In genomic region chr4:90419124-90419711, GRCh38 we compare ENCODE assay signal across 8 cellular contexts.
DNase-seq lines count a peak whose midpoint lies in the region; ATAC-seq and TF ChIP-seq lines count a peak whose summit lies in the region.

No MANE protein-coding gene starts in this region.

- H3K9me3 ChIP-seq in PC-3 (ENCODE audit: low read length) = no peaks in the 10 kb centered on the region
- H3K9me3 ChIP-seq in fibroblast of lung (ENCODE audit: control insufficient read depth, insufficient read depth, low read depth, low read length) = no peaks in the 10 kb centered on the region

- intact Hi-C loops in PC-3 (cut with micrococcal nuclease) = loop anchor here (1.0 to 10.0 kb wide), 9 partner anchors 62 to 1878 kb away; no protein-coding TSS in a partner anchor

- no peaks in the 10 kb centered on the region for H3K36me3 ChIP-seq in PC-3 (ENCODE audit: low read depth, low read length)
- H3K36me3 ChIP-seq in fibroblast of lung (ENCODE audit: control insufficient read depth, insufficient read depth, low read length) = no peaks in the 10 kb centered on the region

- no peaks in the 10 kb centered on the region; the same call in 1 of the 2 replicates for H3K4me1 ChIP-seq in PC-3 (ENCODE audit: insufficient read depth, low read length)
- H3K4me1 ChIP-seq in fibroblast of lung (ENCODE audit: control insufficient read depth, extremely low read depth, insufficient read depth, low read length) = no peaks in the 10 kb centered on the region

- no peaks in the 10 kb centered on the region for H3K9me2 ChIP-seq in PC-3 (replicated peaks; ENCODE audit: low read length)

- CTCF ChIA-PET in PC-3 (lab: Charles Lee) = interaction anchor here (0.6 to 0.7 kb wide), 3 partner anchors 673 to 724 kb away, joined by 3 read pairs; no protein-coding TSS in a partner anchor

- POLR2A ChIA-PET in PC-3 (lab: Charles Lee; ENCODE audit: unreplicated experiment) = no interaction called here

- H3K79me2 ChIP-seq in PC-3 (ENCODE audit: low read length) (no peaks in the 10 kb centered on the region), fibroblast of lung (ENCODE audit: control insufficient read depth, insufficient read depth, low read length) (no peaks in the 10 kb centered on the region)

- no peaks in the 10 kb centered on the region for H3K27me3 ChIP-seq in PC-3 (ENCODE audit: low read length)
- H3K27me3 ChIP-seq in fibroblast of lung (ENCODE audit: control insufficient read depth, insufficient read depth, low read length) = no peaks in the 10 kb centered on the region

- H3K4me3 ChIP-seq in PC-3 (ENCODE audit: low read length) = no peak overlapping the region
- no peak overlapping the region for H3K4me3 ChIP-seq in fibroblast of lung (replicated peaks in 1 of 4; ENCODE audit: control extremely low read depth in 1 of 4, insufficient read depth in 1 of 4, low read depth in 3 of 4, low read length in 4 of 4)
- no peak overlapping the region for H3K4me3 ChIP-seq in coronary artery

- peak; percentile 78 for TF ChIP-seq CTCF in PC-3 (conservative IDR thresholded peaks at IDR 0.05; ENCODE audit: low read depth, low read length)
- peak in 1 of 2 donors; percentile 63 for TF ChIP-seq CTCF in fibroblast of lung (conservative IDR thresholded peaks at IDR 0.05 in 1 of 2, IDR thresholded peaks at IDR 0.05 in 1 of 2; ENCODE audit: low read depth in 1 of 2, low read length in 2 of 2)
- TF ChIP-seq CTCF in coronary artery (IDR thresholded peaks at IDR 0.05) = no peak

- DNase-seq in GM04504 (ENCODE audit: low read depth) = peak; percentile 1
- peak; percentile 56 for DNase-seq in PC-3
- DNase-seq in fibroblast of lung (ENCODE audit: low read depth in 2 of 2) = peak; percentile 31 to 67
- DNase-seq in renal cortical epithelial cell (ENCODE audit: low read depth) = peak; percentile 71
- no peak for DNase-seq in stimulated activated CD4-positive, alpha-beta T cell treated with anti-CD3 and anti-CD28 coated beads, Interleukin-4, amount 100 ng/mL, for 1 hour
- no peak for DNase-seq in coronary artery (ENCODE audit: low spot score)

- H3K4me2 ChIP-seq in PC-3 (ENCODE audit: low read length) (0 out of 2 replicates have a peak overlapping the region, but pooled peaks have one; percentile 5), fibroblast of lung (ENCODE audit: extremely low read depth, insufficient read depth, low read length) (no peak overlapping the region)

- H3F3A ChIP-seq in PC-3 (ENCODE audit: low read length, unreplicated experiment) = no peaks in the 10 kb centered on the region

- H2AFZ ChIP-seq in PC-3 (ENCODE audit: low read length) = no peak overlapping the region
- no peak overlapping the region for H2AFZ ChIP-seq in fibroblast of lung (ENCODE audit: low read length)

- H3K27ac ChIP-seq in PC-3 (ENCODE audit: low read length) (no peak overlapping the region), fibroblast of lung (ENCODE audit: insufficient read depth, low read length) (no peak overlapping the region), coronary artery (no peak overlapping the region)

- H3K9ac ChIP-seq in PC-3 (ENCODE audit: low read length) (no peak overlapping the region), fibroblast of lung (ENCODE audit: insufficient read depth, low read length) (no peak overlapping the region)

- H4K20me1 ChIP-seq in PC-3 (ENCODE audit: low read length) = no peaks in the 10 kb centered on the region
- H4K20me1 ChIP-seq in fibroblast of lung (ENCODE audit: control insufficient read depth, extremely low read depth, insufficient read depth, low read length) = no peaks in the 10 kb centered on the region

- BruUV-seq in PC-3 (replicated peaks; lab: Mats Ljungman, UMichigan) = no TSS peak

- peak; percentile 87 for ATAC-seq in GM21381 (IDR thresholded peaks at IDR 0.05; ENCODE audit: unreplicated experiment)
- ATAC-seq in HG03565 (IDR thresholded peaks at IDR 0.05; ENCODE audit: unreplicated experiment) = peak; percentile 96
- peak; percentile 81 for ATAC-seq in PC-3

Comparison
In these comparisons a context has a peak if more than half of its experiments do, and no peak if none do; other contexts are left out.
1. DNase-seq: peak in GM04504 (single experiment), PC-3 (single experiment), fibroblast of lung (2 of 2) and renal cortical epithelial cell (single experiment); none in stimulated activated CD4-positive, alpha-beta T cell treated with anti-CD3 and anti-CD28 coated beads, Interleukin-4, amount 100 ng/mL, for 1 hour (single experiment) and coronary artery (single experiment).
2. Peak in every context shown above with its lines, with median percentiles within 50 percentile points of each other: ATAC-seq.